Comparison of ENCODE assay signal across 23 cellular contexts in genomic region chr17:75566456-75567233, GRCh38. TPM values are rescaled to one million over a fixed set of nuclear protein-coding genes. Genes with fewer than 3 reads are reported as not detected.
DNase-seq lines count a peak whose midpoint lies in the region; ATAC-seq, FAIRE-seq and TF ChIP-seq lines count a peak whose summit lies in the region.
"Had no signal": no experiment of that assay in that cellular context is flagged by ENCODE, and none has a peak within 500 bp of the region (broad histone marks: within the 10 kb centered on the region; RNA-seq: fewer than 3 reads in every experiment).

No MANE protein-coding gene starts in this region.

- H3K27ac ChIP-seq in Peyer's patch (no peak overlapping the region), neural progenitor cell (no peak overlapping the region)
- H3K27ac ChIP-seq: brain microvascular endothelial cell, colonic mucosa, right lobe of liver, tibial artery had no signal

- FAIRE-seq in HTR-8/SVneo (lab: Jason Lieb, UNC) = peak; percentile 62
- FAIRE-seq: HepG2 had no signal

- H3K4me2 ChIP-seq in neural progenitor cell = no peak overlapping the region

- peak; percentile 26 for DNase-seq in Caki2 (ENCODE audit: low read depth)
- no peak for DNase-seq in HTR-8/SVneo (ENCODE audit: insufficient read length, low spot score)
- peak in 2 of 3 donors; percentile 52 to 65 for DNase-seq in Peyer's patch
- no peak for DNase-seq in neural progenitor cell (ENCODE audit: low spot score)
- DNase-seq in COR-L47 (lab: John Stamatoyannopoulos, UW) = no peak
- DNase-seq in nucleus accumbens (lab: John Stamatoyannopoulos, UW) = no peak
- no peak for DNase-seq in GF-D8 (lab: John Stamatoyannopoulos, UW)
- DNase-seq: activated naive CD8-positive, alpha-beta T cell treated with anti-CD3 and anti-CD28 coated beads, Interleukin-2, amount 10 ng/mL, durations not matched to agents 7 days and 5 days; brain microvascular endothelial cell; CD8-positive, alpha-beta T cell; colonic mucosa; endodermal cell; head of caudate nucleus; left ventricle myocardium superior; NCI-H187; NCI-H446 treated with DMSO at 0.1 percent for 48 hours; right lobe of liver; stimulated activated CD4-positive, alpha-beta T cell treated with anti-CD3 and anti-CD28 coated beads, Interleukin-15, amount 100 ng/mL, for 24 hours; tibial artery had no signal

- H3K27me3 ChIP-seq in Peyer's patch (no peaks in the 10 kb centered on the region), neural progenitor cell (no peaks in the 10 kb centered on the region)
- H3K27me3 ChIP-seq: brain microvascular endothelial cell, colonic mucosa, right lobe of liver, tibial artery had no signal

- TF ChIP-seq CTCF in Peyer's patch (IDR thresholded peaks at IDR 0.05) (no peak), neural progenitor cell (IDR thresholded peaks at IDR 0.05) (no peak)

- in situ Hi-C loops in Caki2 (cut with HindIII; ENCODE audit: low pct_unique_long_range_greater_than_20kb, low sequenced_read_pairs) = no loop called here

- no peak overlapping the region for H3K4me3 Mint-ChIP-seq in neural progenitor cell
- H3K4me3 Mint-ChIP-seq: activated naive CD8-positive, alpha-beta T cell treated with anti-CD3 and anti-CD28 coated beads, Interleukin-2, amount 10 ng/mL, durations not matched to agents 7 days and 5 days; activated T-helper 1 cell treated with anti-CD3 and anti-CD28 coated beads, Interleukin-12 subunit alpha, Interleukin-12 subunit beta, Interleukin-2, Interleukin-4 antibody, amounts not matched to agents 30 ng/mL and 10 ng/mL and 1 ng/mL, durations not matched to agents 14 hours and 24 hours and 36 hours; CD8-positive, alpha-beta T cell; endodermal cell had no signal

- no peaks in the 10 kb centered on the region for H3F3A ChIP-seq in neural progenitor cell (ENCODE audit: low read depth)

- H4K20me1 ChIP-seq in neural progenitor cell (ENCODE audit: low read depth) = no peaks in the 10 kb centered on the region

- peaks cover 0 to 8% (median 2%) of the 10 kb centered on the region in 4 donors for H3K4me1 ChIP-seq in Peyer's patch
- H3K4me1 ChIP-seq in neural progenitor cell = no peaks in the 10 kb centered on the region
- H3K4me1 ChIP-seq: colonic mucosa had no signal

- H3K36me3 ChIP-seq in Peyer's patch = peaks cover 0 to 91% (median 0%) of the 10 kb centered on the region in 3 donors
- H3K36me3 ChIP-seq in neural progenitor cell = no peaks in the 10 kb centered on the region
- H3K36me3 ChIP-seq: brain microvascular endothelial cell had no signal

- H3K27ac Mint-ChIP-seq in neural progenitor cell = peak overlapping the region; percentile 53
- H3K27ac Mint-ChIP-seq: activated naive CD8-positive, alpha-beta T cell treated with anti-CD3 and anti-CD28 coated beads, Interleukin-2, amount 10 ng/mL, durations not matched to agents 7 days and 5 days; activated T-helper 1 cell treated with anti-CD3 and anti-CD28 coated beads, Interleukin-12 subunit alpha, Interleukin-12 subunit beta, Interleukin-2, Interleukin-4 antibody, amounts not matched to agents 30 ng/mL and 10 ng/mL and 1 ng/mL, durations not matched to agents 14 hours and 24 hours and 36 hours; CD8-positive, alpha-beta T cell; endodermal cell had no signal

- no peaks in the 10 kb centered on the region for H3K9me3 ChIP-seq in Peyer's patch
- no peaks in the 10 kb centered on the region for H3K9me3 ChIP-seq in neural progenitor cell (ENCODE audit: low read depth)
- H3K9me3 ChIP-seq: colonic mucosa, right lobe of liver, tibial artery had no signal

- H3K4me1 Mint-ChIP-seq in neural progenitor cell = peaks cover 16% of the 10 kb centered on the region
- H3K4me1 Mint-ChIP-seq: endodermal cell had no signal

- TF ChIP-seq POLR2A in Peyer's patch (IDR thresholded peaks at IDR 0.05) = no peak

- H3K27me3 Mint-ChIP-seq in neural progenitor cell (ENCODE audit: insufficient read depth, low read depth) = no peaks in the 10 kb centered on the region
- H3K27me3 Mint-ChIP-seq: activated naive CD8-positive, alpha-beta T cell treated with anti-CD3 and anti-CD28 coated beads, Interleukin-2, amount 10 ng/mL, durations not matched to agents 7 days and 5 days had no signal

- H3K4me3 ChIP-seq in Peyer's patch (no peak overlapping the region), neural progenitor cell (no peak overlapping the region)
- H3K4me3 ChIP-seq: colonic mucosa, right lobe of liver, tibial artery had no signal

- no peaks in the 10 kb centered on the region for H3K36me3 Mint-ChIP-seq in neural progenitor cell
- H3K36me3 Mint-ChIP-seq: activated naive CD8-positive, alpha-beta T cell treated with anti-CD3 and anti-CD28 coated beads, Interleukin-2, amount 10 ng/mL, durations not matched to agents 7 days and 5 days had no signal

- no peak for ATAC-seq in esophagus mucosa
- ATAC-seq: CD8-positive, alpha-beta T cell; HCT116; HepG2; left ventricle myocardium superior; right lobe of liver had no signal

- no peaks in the 10 kb centered on the region for H3K79me2 ChIP-seq in neural progenitor cell (ENCODE audit: low read depth)

- no peaks in the 10 kb centered on the region for H3K9me3 Mint-ChIP-seq in neural progenitor cell
- H3K9me3 Mint-ChIP-seq: activated naive CD8-positive, alpha-beta T cell treated with anti-CD3 and anti-CD28 coated beads, Interleukin-2, amount 10 ng/mL, durations not matched to agents 7 days and 5 days; activated T-helper 1 cell treated with anti-CD3 and anti-CD28 coated beads, Interleukin-12 subunit alpha, Interleukin-12 subunit beta, Interleukin-2, Interleukin-4 antibody, amounts not matched to agents 30 ng/mL and 10 ng/mL and 1 ng/mL, durations not matched to agents 14 hours and 24 hours and 36 hours; CD8-positive, alpha-beta T cell; endodermal cell had no signal

- H2AFZ ChIP-seq in neural progenitor cell (replicated peaks) = no peak overlapping the region

- H3K9ac ChIP-seq in neural progenitor cell = no peak overlapping the region

RNA-seq across cellular contexts. Expression of gene MYO15B, which starts 21.0 kb away (rescaled TPM):
- 0.34 and 16.6 TPM in 2 replicates for total RNA-seq in Caki2 (2014; rRNA removed; shearing (Covaris generic); ENCODE audit: low replicate concordance)
- total RNA-seq in Peyer's patch = 1,000 to 10,000 TPM in 3 of 4 donors, 100 to 1,000 TPM in 1; 552 to 2,671 (median 1,951) TPM
- 10.2 and 17.1 TPM in 2 replicates for total RNA-seq in neural progenitor cell (ENCODE audit: low replicate concordance)
- total RNA-seq in esophagus mucosa = 15.6 TPM

RNA-seq across cellular contexts. Expression of gene LLGL2, which starts 41.1 kb away (rescaled TPM):
- 34.2 and 42.5 TPM in 2 replicates for total RNA-seq in Caki2 (2014; rRNA removed; shearing (Covaris generic); ENCODE audit: low replicate concordance)
- 100 to 1,000 TPM; 221 to 563 (median 300) TPM for total RNA-seq in Peyer's patch
- total RNA-seq in neural progenitor cell (ENCODE audit: low replicate concordance) = 16.6 and 60.2 TPM in 2 replicates
- total RNA-seq in esophagus mucosa = 82.1 TPM

RNA-seq across cellular contexts. Expression of gene TSEN54, which starts 50.3 kb away (rescaled TPM):
- total RNA-seq in Caki2 (2014; rRNA removed; shearing (Covaris generic); ENCODE audit: low replicate concordance) = 53.3 and 78.0 TPM in 2 replicates
- total RNA-seq in Peyer's patch (10 to 100 TPM; 47.9 to 89.5 (median 80.0) TPM), neural progenitor cell (ENCODE audit: low replicate concordance) (20.5 and 47.8 TPM in 2 replicates), esophagus mucosa (23.2 TPM)

RNA-seq across cellular contexts. Expression of gene CASKIN2, which starts 51.3 kb away (rescaled TPM):
- total RNA-seq in Caki2 (2014; rRNA removed; shearing (Covaris generic); ENCODE audit: low replicate concordance) = 12.9 and 16.9 TPM in 2 replicates
- 10 to 100 TPM; 12.4 to 24.0 (median 17.3) TPM for total RNA-seq in Peyer's patch
- total RNA-seq in neural progenitor cell (ENCODE audit: low replicate concordance) = 5.7 and 12.6 TPM in 2 replicates
- 13.9 TPM for total RNA-seq in esophagus mucosa

Comparison
In these comparisons a context has a peak if more than half of its experiments do, and no peak if none do; other contexts are left out.
1. DNase-seq: peak in Caki2 (single experiment) and Peyer's patch (2 of 3); none in HTR-8/SVneo (single experiment), neural progenitor cell (single experiment), COR-L47 (single experiment), nucleus accumbens (0 of 56) and GF-D8 (single experiment).
2. RNA of gene MYO15B, which starts 21.0 kb away (total RNA-seq): 552 to 2,671 TPM in Peyer's patch; 15.6 TPM in esophagus mucosa (single experiment), 10.2 to 17.1 TPM in neural progenitor cell and 0.34 to 16.6 TPM in Caki2; every median in the first group is over 10 times any median in the second.